Comparison of ENCODE assay signal across 25 cellular contexts in genomic region chr2:208792766-208793165, GRCh38.
"Had no signal": no experiment of that assay in that cellular context is flagged by ENCODE, and none has a peak within 500 bp of the region (broad histone marks: within the 10 kb centered on the region; RNA-seq: fewer than 3 reads in every experiment).

No MANE protein-coding gene starts in this region.

- H3K36me3 ChIP-seq: left lung, lower lobe of right lung, ovary, right atrium auricular region, right lobe of liver, stomach, thyroid gland, transverse colon, upper lobe of right lung had no signal

- H3K9me3 ChIP-seq: left lung, lower lobe of right lung, mucosa of descending colon, ovary, right atrium auricular region, right lobe of liver, stomach, testis, thyroid gland, transverse colon, upper lobe of right lung had no signal

- ATAC-seq: left colon; left lung; lower lobe of right lung; mucosa of descending colon; naive thymus-derived CD4-positive, alpha-beta T cell; natural killer cell treated with Interleukin-12 subunit alpha and Interleukin-12 subunit beta and Interleukin-15 and Interleukin-18, amount 100 ng/mL, for 72 hours; right lobe of liver; stimulated activated naive B cell treated with anti-CD40 and anti-IgM and Interleukin-4, amounts not matched to agents 10 μg/mL and 1 μg/mL and 100 μg/mL, for 72 hours; stimulated activated naive CD8-positive, alpha-beta T cell treated with anti-CD3 and anti-CD28 coated beads, Interleukin-15, Interleukin-2, amounts not matched to agents 100 U/mL and 50 U/mL, for 24 hours; upper lobe of right lung had no signal

- H3K4me3 ChIP-seq: left lung, lower lobe of right lung, mucosa of descending colon, ovary, right atrium auricular region, right lobe of liver, smooth muscle cell, stomach, testis, thyroid gland, transverse colon, upper lobe of right lung had no signal

- DNase-seq: hippocampal formation; immature natural killer cell; kidney; left colon; left lung; lower lobe of right lung; midbrain; mucosa of descending colon; naive thymus-derived CD4-positive, alpha-beta T cell; ovary; right lobe of liver; stimulated activated CD4-positive, alpha-beta T cell treated with anti-CD3 and anti-CD28 coated beads, Interleukin-1b, Interleukin-23, amount 100 ng/mL, for 48 hours; stimulated activated CD4-positive, alpha-beta T cell treated with anti-CD3 and anti-CD28 coated beads, Interleukin-2, amount 100 ng/mL, for 48 hours; stimulated activated naive B cell treated with anti-CD40 and anti-IgM and Interleukin-4, amounts not matched to agents 10 μg/mL and 1 μg/mL and 100 μg/mL, for 72 hours; stimulated activated naive CD8-positive, alpha-beta T cell treated with anti-CD3 and anti-CD28 coated beads, Interleukin-15, Interleukin-2, amounts not matched to agents 100 U/mL and 50 U/mL, for 24 hours; stomach; testis; thyroid gland; transverse colon; upper lobe of right lung had no signal

- H3K4me1 ChIP-seq: left lung, lower lobe of right lung, right atrium auricular region, right lobe of liver, stomach, testis, thyroid gland, transverse colon, upper lobe of right lung had no signal

- FAIRE-seq: islet of Langerhans, urothelium cell line had no signal

- H3K27ac ChIP-seq: left lung, lower lobe of right lung, ovary, right atrium auricular region, right lobe of liver, stomach, testis, thyroid gland, transverse colon, upper lobe of right lung had no signal

- H3K27me3 ChIP-seq: left lung, ovary, right atrium auricular region, right lobe of liver, stomach, testis, thyroid gland, transverse colon, upper lobe of right lung had no signal
